ENCODE assay signal across 14 cellular contexts in genomic region chr2:7674606-7675005, GRCh38.
"Had no signal": no experiment of that assay in that cellular context is flagged by ENCODE, and none has a peak within 500 bp of the region (broad histone marks: within the 10 kb centered on the region; RNA-seq: fewer than 3 reads in every experiment).

No MANE protein-coding gene starts in this region.

- DNase-seq: activated naive CD4-positive, alpha-beta T cell treated with anti-CD3 and anti-CD28 coated beads for 36 hours; dorsolateral prefrontal cortex; endodermal cell; erythroblast; midbrain; stimulated activated CD4-positive, alpha-beta T cell treated with anti-CD3 and anti-CD28 coated beads, Interleukin-2, amount 100 ng/mL, for 48 hours; stimulated activated naive B cell treated with anti-CD40 and anti-IgM and Interleukin-4, amounts not matched to agents 10 μg/mL and 1 μg/mL and 100 μg/mL, for 72 hours; T-cell; T1000; thyroid gland had no signal

- H3K27me3 Mint-ChIP-seq: activated T-helper 17 cell treated with anti-CD3 and anti-CD28 coated beads, Interleukin-2, amount 50 U/mL, for 72 hours; T-cell had no signal

- H3K27ac Mint-ChIP-seq: activated naive CD4-positive, alpha-beta T cell treated with anti-CD3 and anti-CD28 coated beads for 36 hours; activated T-helper 17 cell treated with anti-CD3 and anti-CD28 coated beads, Interleukin-2, amount 50 U/mL, for 72 hours; endodermal cell; stimulated activated naive B cell treated with anti-CD40 and anti-IgM and Interleukin-4, amounts not matched to agents 10 μg/mL and 1 μg/mL and 100 μg/mL, for 72 hours had no signal

- H3K36me3 Mint-ChIP-seq: stimulated activated naive B cell treated with anti-CD40 and anti-IgM and Interleukin-4, amounts not matched to agents 10 μg/mL and 1 μg/mL and 100 μg/mL, for 72 hours; T-cell had no signal

- ATAC-seq: activated T-helper 17 cell treated with anti-CD3 and anti-CD28 coated beads, Interleukin-2, amount 50 U/mL, for 72 hours; stimulated activated naive B cell treated with anti-CD40 and anti-IgM and Interleukin-4, amounts not matched to agents 10 μg/mL and 1 μg/mL and 100 μg/mL, for 72 hours; T-cell had no signal

- H3K4me3 ChIP-seq: adrenal gland, dorsolateral prefrontal cortex, lung, thyroid gland had no signal

- H3K9me3 ChIP-seq: adrenal gland, neutrophil, thyroid gland had no signal

- H3K4me3 Mint-ChIP-seq: activated naive CD4-positive, alpha-beta T cell treated with anti-CD3 and anti-CD28 coated beads for 36 hours; activated T-helper 17 cell treated with anti-CD3 and anti-CD28 coated beads, Interleukin-2, amount 50 U/mL, for 72 hours; endodermal cell; stimulated activated naive B cell treated with anti-CD40 and anti-IgM and Interleukin-4, amounts not matched to agents 10 μg/mL and 1 μg/mL and 100 μg/mL, for 72 hours; T-cell had no signal
